Comparison of ENCODE assay signal across 22 cellular contexts in genomic region chr4:158997660-158998349, GRCh38.
"Had no signal": no experiment of that assay in that cellular context is flagged by ENCODE, and none has a peak within 500 bp of the region (broad histone marks: within the 10 kb centered on the region; RNA-seq: fewer than 3 reads in every experiment).

No MANE protein-coding gene starts in this region.

- H3K9me3 ChIP-seq: lower lobe of right lung, psoas muscle, right atrium auricular region, upper lobe of right lung had no signal

- H3K4me3 ChIP-seq: lower lobe of right lung, neural progenitor cell, psoas muscle, right atrium auricular region, upper lobe of right lung had no signal

- DNase-seq: activated CD4-positive, alpha-beta T cell treated with anti-CD3 and anti-CD28 coated beads for 4 hours; activated CD4-positive, alpha-beta T cell treated with anti-CD3 and anti-CD28 coated beads, Interleukin-2, amount 50 U/mL, for 48 hours; activated CD4-positive, CD25-positive, alpha-beta regulatory T cell; activated CD8-positive, alpha-beta memory T cell treated with anti-CD3 and anti-CD28 coated beads, Interleukin-2, amount 50 U/mL, for 48 hours; activated naive CD4-positive, alpha-beta T cell treated with Interleukin-2 at 50 U/mL for 16 hours; activated naive CD8-positive, alpha-beta T cell treated with anti-CD3 and anti-CD28 coated beads for 36 hours; activated T-cell treated with anti-CD3 and anti-CD28 coated beads, Interleukin-2, amount 50 U/mL, for 48 hours; cerebellar nuclear complex; cortex of kidney; endodermal cell; erythroblast; kidney; lower lobe of right lung; naive thymus-derived CD4-positive, alpha-beta T cell; psoas muscle; stimulated activated CD4-positive, alpha-beta T cell treated with anti-CD3 and anti-CD28 coated beads, Interleukin-12 subunit alpha, Interleukin-12 subunit beta, amount 100 ng/mL, for 4 hours; stimulated activated CD4-positive, alpha-beta T cell treated with anti-CD3 and anti-CD28 coated beads, Interleukin-4, amount 100 ng/mL, for 4 hours; stimulated activated naive CD8-positive, alpha-beta T cell treated with anti-CD3 and anti-CD28 coated beads, Interleukin-15, Interleukin-2, amounts not matched to agents 100 U/mL and 50 U/mL, for 24 hours; T-helper 17 cell; upper lobe of right lung had no signal

- H3K36me3 Mint-ChIP-seq: activated naive CD8-positive, alpha-beta T cell treated with anti-CD3 and anti-CD28 coated beads for 36 hours; naive thymus-derived CD4-positive, alpha-beta T cell; neural progenitor cell had no signal

- H3K4me3 Mint-ChIP-seq: activated naive CD8-positive, alpha-beta T cell treated with anti-CD3 and anti-CD28 coated beads for 36 hours; endodermal cell; naive thymus-derived CD4-positive, alpha-beta T cell; neural progenitor cell; T-helper 17 cell had no signal

- ATAC-seq: lower lobe of right lung; naive thymus-derived CD4-positive, alpha-beta T cell; psoas muscle; stimulated activated naive CD8-positive, alpha-beta T cell treated with anti-CD3 and anti-CD28 coated beads, Interleukin-15, Interleukin-2, amounts not matched to agents 100 U/mL and 50 U/mL, for 24 hours; T-helper 17 cell; upper lobe of right lung had no signal

- H3K27ac ChIP-seq: lower lobe of right lung, neural progenitor cell, psoas muscle, right atrium auricular region, upper lobe of right lung had no signal

- H3K9me3 Mint-ChIP-seq: endodermal cell, neural progenitor cell had no signal

- H3K27me3 ChIP-seq: neural progenitor cell, right atrium auricular region, upper lobe of right lung had no signal

- H3K4me1 ChIP-seq: lower lobe of right lung, neural progenitor cell, psoas muscle, upper lobe of right lung had no signal

- H3K36me3 ChIP-seq: lower lobe of right lung, neural progenitor cell, right atrium auricular region, upper lobe of right lung had no signal

- H3K27ac Mint-ChIP-seq: activated naive CD8-positive, alpha-beta T cell treated with anti-CD3 and anti-CD28 coated beads for 36 hours; endodermal cell; naive thymus-derived CD4-positive, alpha-beta T cell; neural progenitor cell; T-helper 17 cell had no signal
